In genomic region chr2:231614559-231615057, GRCh38 we compare ENCODE assay signal across 8 cellular contexts. TPM values are rescaled to one million over a fixed set of nuclear protein-coding genes. Genes with fewer than 3 reads are reported as not detected.
DNase-seq lines count a peak whose midpoint lies in the region; ATAC-seq and TF ChIP-seq lines count a peak whose summit lies in the region.

No MANE protein-coding gene starts in this region.

- peak overlapping the region; percentile 94 for H3K4me2 ChIP-seq in GM23338

- no peak for TF ChIP-seq CTCF in CD14-positive monocyte (IDR thresholded peaks at IDR 0.05)
- no peak for TF ChIP-seq CTCF in GM23338 (conservative IDR thresholded peaks at IDR 0.05; ENCODE audit: low read depth in 2 of 2)
- no peak for TF ChIP-seq CTCF in RWPE2 (IDR thresholded peaks at IDR 0.05; ENCODE audit: poor library complexity, severe bottlenecking)
- no peak for TF ChIP-seq CTCF in cardiac fibroblast (IDR thresholded peaks at IDR 0.05; ENCODE audit: low read depth, low read length)
- TF ChIP-seq CTCF in WERI-Rb-1 (IDR thresholded peaks at IDR 0.05; ENCODE audit: low read depth, low read length), result no peak

- ATAC-seq in GM23338 (peak; percentile 1), RWPE2 (ENCODE audit: low read depth) (no peak; the same call in 1 of the 3 replicates), memory B cell (ENCODE audit: low read depth) (no peak)

- H3K4me3 Mint-ChIP-seq in CD14-positive monocyte (peak overlapping the region; percentile 78 to 88), GM23338 (peak overlapping the region; percentile 78), memory B cell (peak overlapping the region; percentile 93)

- H3K9me2 ChIP-seq in GM23338 (ENCODE audit: insufficient read depth), result no peaks in the 10 kb centered on the region

- 0 out of 2 replicates have a peak overlapping the region, but pooled peaks have one; percentile 28 for H2AFZ ChIP-seq in GM23338

- H3K4me1 Mint-ChIP-seq in CD14-positive monocyte (peaks cover 55% of the 10 kb centered on the region), GM23338 (peaks cover 52% of the 10 kb centered on the region), memory B cell (peaks cover 26% of the 10 kb centered on the region)

- peak overlapping the region; percentile 100 for H3K27ac ChIP-seq in GM23338 (ENCODE audit: low read depth)
- peak overlapping the region; percentile 75 for H3K27ac ChIP-seq in RWPE2 (ENCODE audit: poor library complexity, severe bottlenecking)
- H3K27ac ChIP-seq in WERI-Rb-1, result no peak overlapping the region

- H3F3A ChIP-seq in GM23338 (replicated peaks; ENCODE audit: low read depth), result peaks cover 42% of the 10 kb centered on the region

- H3K4me1 ChIP-seq in GM23338 (ENCODE audit: insufficient read depth) (peaks cover 45% of the 10 kb centered on the region), RWPE2 (ENCODE audit: insufficient read depth, poor library complexity, severe bottlenecking) (peaks cover 26% of the 10 kb centered on the region)

- H3K36me3 ChIP-seq in GM23338 (ENCODE audit: insufficient read depth), result no peaks in the 10 kb centered on the region
- H3K36me3 ChIP-seq in RWPE2 (ENCODE audit: low read depth), result no peaks in the 10 kb centered on the region
- H3K36me3 ChIP-seq in WERI-Rb-1, result no peaks in the 10 kb centered on the region

- H3K79me2 ChIP-seq in GM23338 (replicated peaks; ENCODE audit: insufficient read depth), result no peaks in the 10 kb centered on the region

- H3K9me3 Mint-ChIP-seq in CD14-positive monocyte (peaks cover 0 to 10% (median 0%) of the 10 kb centered on the region in 7 donors), GM23338 (peaks cover 2% of the 10 kb centered on the region; the same call in 2 of the 3 replicates), memory B cell (no peaks in the 10 kb centered on the region)

- H3K27ac Mint-ChIP-seq in CD14-positive monocyte (peak overlapping the region in 3 of 7 donors; percentile 75 to 81 (median 79)), GM23338 (peak overlapping the region; percentile 99), memory B cell (peak overlapping the region; percentile 97)

- H3K36me3 Mint-ChIP-seq in CD14-positive monocyte (no peaks in the 10 kb centered on the region), GM23338 (ENCODE audit: low read depth) (no peaks in the 10 kb centered on the region), memory B cell (no peaks in the 10 kb centered on the region)

- DNase-seq in CD14-positive monocyte (ENCODE audit: low spot score) (no peak), GM23338 (ENCODE audit: low spot score) (no peak), RWPE2 (ENCODE audit: low spot score) (no peak), cardiac fibroblast (ENCODE audit: low read depth in 2 of 2) (no peak), memory B cell (ENCODE audit: low spot score in 2 of 2) (peak; percentile 44 to 65), WERI-Rb-1 (no peak), foreskin melanocyte (no peak)
- DNase-seq in stimulated activated CD8-positive, alpha-beta memory T cell treated with anti-CD3 and anti-CD28 coated beads, Interleukin-4, amount 100 ng/mL, for 24 hours (ENCODE audit: low read depth), result peak; percentile 37

- H3K27me3 Mint-ChIP-seq in CD14-positive monocyte (ENCODE audit: low read depth in 3 of 3), result peaks cover 22 to 37% (median 31%) of the 10 kb centered on the region in 3 donors
- peaks cover 34% of the 10 kb centered on the region for H3K27me3 Mint-ChIP-seq in GM23338 (ENCODE audit: insufficient read depth, low read depth, poor library complexity)
- H3K27me3 Mint-ChIP-seq in memory B cell, result no peaks in the 10 kb centered on the region

- H4K20me1 ChIP-seq in GM23338 (replicated peaks; ENCODE audit: insufficient read depth), result no peaks in the 10 kb centered on the region

- H3K9me3 ChIP-seq in RWPE2 (ENCODE audit: severe bottlenecking), result no peaks in the 10 kb centered on the region
- no peaks in the 10 kb centered on the region for H3K9me3 ChIP-seq in WERI-Rb-1 (ENCODE audit: severe bottlenecking)

- intact Hi-C loops in CD14-positive monocyte (cut with micrococcal nuclease), result loop anchor here (5.0 to 10.0 kb wide), 5 partner anchors 43 to 170 kb away; partner anchors contain the start of genes PDE6D (in 2 of the 2) and COPS7B (in 1 of the 2)

- H3K4me3 ChIP-seq in GM23338 (peak overlapping the region; percentile 74), RWPE2 (ENCODE audit: severe bottlenecking) (peak overlapping the region; percentile 33), cardiac fibroblast (replicated peaks in 1 of 2; ENCODE audit: low read depth in 2 of 2, low read length in 2 of 2) (peak overlapping the region; percentile 40 to 41), WERI-Rb-1 (ENCODE audit: low read depth, low read length) (no peak overlapping the region)

- H3K27me3 ChIP-seq in GM23338 (ENCODE audit: insufficient read depth), result no peaks in the 10 kb centered on the region
- no peaks in the 10 kb centered on the region for H3K27me3 ChIP-seq in RWPE2 (ENCODE audit: insufficient read depth, poor library complexity, severe bottlenecking)
- no peaks in the 10 kb centered on the region for H3K27me3 ChIP-seq in WERI-Rb-1 (ENCODE audit: insufficient read depth, low read depth, severe bottlenecking)

TF ChIP-seq in GM23338, 12 proteins besides CTCF, POLR2A, EP300 and RAD21:
- TF ChIP-seq CREB1 (CRISPR knock-in tag; IDR thresholded peaks at IDR 0.05; ENCODE audit: low read depth) (no peak), EZH2 (IDR thresholded peaks at IDR 0.05; ENCODE audit: low read depth, unreplicated experiment) (no peak), EZH2phosphoT487 (IDR thresholded peaks at IDR 0.05; ENCODE audit: unreplicated experiment) (no peak), NANOG (IDR thresholded peaks at IDR 0.05; ENCODE audit: borderline replicate concordance) (no peak), STAT1 (IDR thresholded peaks at IDR 0.05; ENCODE audit: unreplicated experiment) (no peak), ZNF331 (CRISPR knock-in tag; IDR thresholded peaks at IDR 0.05; ENCODE audit: low read depth) (no peak), ZNF114 (CRISPR knock-in tag; IDR thresholded peaks at IDR 0.05) (no peak), POLR2AphosphoS5 (IDR thresholded peaks at IDR 0.05; ENCODE audit: low read depth) (peak; percentile 51; the same call in 1 of the 2 replicates), ZNF462 (CRISPR knock-in tag; IDR thresholded peaks at IDR 0.05) (no peak)

RNA-seq across cellular contexts. Expression of gene TEX44, which starts 21.9 kb away (rescaled TPM):
- polyA plus RNA-seq in CD14-positive monocyte, result not detected
- total RNA-seq in GM23338 (2014; rRNA removed; shearing (Covaris generic)), result not detected in 2 replicates
- polyA plus RNA-seq in GM23338 (2016; fragmentation: Nextera tagmentation; extraction: Ambion mirVana), result not detected in 2 replicates

Comparison
In these comparisons a context has a peak if more than half of its experiments do, and no peak if none do; other contexts are left out.
1. DNase-seq: peak in memory B cell (2 of 2) and stimulated activated CD8-positive, alpha-beta memory T cell treated with anti-CD3 and anti-CD28 coated beads, Interleukin-4, amount 100 ng/mL, for 24 hours (single experiment); none in CD14-positive monocyte (single experiment), GM23338 (single experiment), RWPE2 (single experiment), cardiac fibroblast (0 of 2), WERI-Rb-1 (single experiment) and foreskin melanocyte (single experiment).
2. Peak in every context shown above with its lines, with median percentiles within 50 percentile points of each other: H3K4me3 Mint-ChIP-seq.